In genomic region chrX:74370482-74370881, GRCh38 we compare ENCODE assay signal across 33 cellular contexts. TPM values are rescaled to one million over a fixed set of nuclear protein-coding genes. Genes with fewer than 3 reads are reported as not detected.
"Had no signal": no experiment of that assay in that cellular context is flagged by ENCODE, and none has a peak within 500 bp of the region (broad histone marks: within the 10 kb centered on the region; RNA-seq: fewer than 3 reads in every experiment).

No MANE protein-coding gene starts in this region.

- FAIRE-seq: RCC 7860 had no signal

- H3K4me3 Mint-ChIP-seq: activated CD4-positive, alpha-beta T cell treated with anti-CD3 and anti-CD28 coated beads, Interleukin-2, amount 10 ng/mL, durations not matched to agents 24 days and 14 days; activated CD8-positive, alpha-beta T cell treated with anti-CD3 and anti-CD28 coated beads, Interleukin-2, amount 10 ng/mL, durations not matched to agents 7 days and 5 days; activated naive CD4-positive, alpha-beta T cell treated with anti-CD3 and anti-CD28 coated beads, Interleukin-2, amount 50 U/mL, for 24 hours; activated naive CD8-positive, alpha-beta T cell treated with anti-CD3 and anti-CD28 coated beads, Interleukin-2, amount 10 ng/mL, durations not matched to agents 7 days and 5 days; activated T-cell treated with anti-CD3 and anti-CD28 coated beads, Interleukin-2, amount 50 U/mL, for 24 hours had no signal

- H3K9me3 Mint-ChIP-seq: activated CD4-positive, alpha-beta T cell treated with anti-CD3 and anti-CD28 coated beads, Interleukin-2, amount 10 ng/mL, durations not matched to agents 24 days and 14 days; activated naive CD4-positive, alpha-beta T cell treated with anti-CD3 and anti-CD28 coated beads, Interleukin-2, amount 50 U/mL, for 24 hours; activated naive CD8-positive, alpha-beta T cell treated with anti-CD3 and anti-CD28 coated beads, Interleukin-2, amount 10 ng/mL, durations not matched to agents 7 days and 5 days; activated T-cell treated with anti-CD3 and anti-CD28 coated beads, Interleukin-2, amount 50 U/mL, for 24 hours; activated T-helper 2 cell treated with anti-CD3 and anti-CD28 coated beads, Interferon-gamma antibody, Interleukin-2, Interleukin-4, amounts not matched to agents 10 μg/mL and 5 μg/mL and 100 μg/mL, durations not matched to agents 14 hours and 24 hours and 36 hours had no signal

- H3K4me1 ChIP-seq: ascending aorta had no signal

- H3K27ac ChIP-seq: ascending aorta, PC-9, RWPE1, WERI-Rb-1 had no signal

- H3K4me1 Mint-ChIP-seq: activated CD4-positive, alpha-beta T cell treated with anti-CD3 and anti-CD28 coated beads, Interleukin-2, amount 10 ng/mL, durations not matched to agents 24 days and 14 days; activated naive CD4-positive, alpha-beta T cell treated with anti-CD3 and anti-CD28 coated beads, Interleukin-2, amount 50 U/mL, for 24 hours; activated naive CD8-positive, alpha-beta T cell treated with anti-CD3 and anti-CD28 coated beads, Interleukin-2, amount 10 ng/mL, durations not matched to agents 7 days and 5 days had no signal

- H3K36me3 ChIP-seq: ascending aorta, WERI-Rb-1 had no signal

- H3K4me3 ChIP-seq: ascending aorta, PC-9 had no signal

- H3K27me3 Mint-ChIP-seq: activated naive CD4-positive, alpha-beta T cell treated with anti-CD3 and anti-CD28 coated beads, Interleukin-2, amount 50 U/mL, for 24 hours had no signal

- H3K36me3 Mint-ChIP-seq: activated naive CD4-positive, alpha-beta T cell treated with anti-CD3 and anti-CD28 coated beads, Interleukin-2, amount 50 U/mL, for 24 hours; activated naive CD8-positive, alpha-beta T cell treated with anti-CD3 and anti-CD28 coated beads, Interleukin-2, amount 10 ng/mL, durations not matched to agents 7 days and 5 days had no signal

- H3K9me3 ChIP-seq: ascending aorta had no signal

- ATAC-seq: activated CD8-positive, alpha-beta T cell treated with anti-CD3 and anti-CD28 coated beads, Interleukin-2, amount 10 ng/mL, durations not matched to agents 7 days and 5 days; Right ventricle myocardium inferior had no signal

- H3K27me3 ChIP-seq: ascending aorta had no signal

- DNase-seq: activated CD4-positive, alpha-beta T cell treated with anti-CD3 and anti-CD28 coated beads, Interleukin-2, amount 10 ng/mL, durations not matched to agents 24 days and 14 days; activated CD4-positive, alpha-beta T cell treated with anti-CD3 and anti-CD28 coated beads, Interleukin-2, amount 50 U/mL, for 48 hours; activated CD4-positive, CD25-positive, alpha-beta regulatory T cell; activated CD8-positive, alpha-beta T cell treated with anti-CD3 and anti-CD28 coated beads, Interleukin-2, amount 10 ng/mL, durations not matched to agents 7 days and 5 days; activated gamma-delta T cell; activated naive CD4-positive, alpha-beta T cell treated with Interleukin-2 at 50 U/mL for 16 hours; activated naive CD8-positive, alpha-beta T cell treated with anti-CD3 and anti-CD28 coated beads, Interleukin-2, amount 10 ng/mL, durations not matched to agents 7 days and 5 days; activated T-cell treated with anti-CD3 and anti-CD28 coated beads, Interleukin-2, amount 50 U/mL, for 24 hours; amygdala; NCI-H1092 treated with DMSO at 0.1 percent for 48 hours; NCI-H1417; NCI-H146; NCI-H187; NCI-H2029 treated with DMSO at 0.1 percent for 48 hours; NCI-H2107; NCI-H2171; NCI-H510A; NCI-H526; NCI-H748 treated with DMSO at 0.1 percent for 48 hours; NK-92 treated with Interleukin-12 subunit alpha and Interleukin-12 subunit beta, amount 100 ng/mL, for 24 hours; PC-9; SW 1271; T-helper 1 cell; T-helper 2 cell; T-helper 9 cell; WERI-Rb-1 had no signal

- H3K27ac Mint-ChIP-seq: activated CD4-positive, alpha-beta T cell treated with anti-CD3 and anti-CD28 coated beads, Interleukin-2, amount 10 ng/mL, durations not matched to agents 24 days and 14 days; activated CD8-positive, alpha-beta T cell treated with anti-CD3 and anti-CD28 coated beads, Interleukin-2, amount 10 ng/mL, durations not matched to agents 7 days and 5 days; activated naive CD4-positive, alpha-beta T cell treated with anti-CD3 and anti-CD28 coated beads, Interleukin-2, amount 50 U/mL, for 24 hours; activated naive CD8-positive, alpha-beta T cell treated with anti-CD3 and anti-CD28 coated beads, Interleukin-2, amount 10 ng/mL, durations not matched to agents 7 days and 5 days; activated T-cell treated with anti-CD3 and anti-CD28 coated beads, Interleukin-2, amount 50 U/mL, for 24 hours; activated T-helper 2 cell treated with anti-CD3 and anti-CD28 coated beads, Interferon-gamma antibody, Interleukin-2, Interleukin-4, amounts not matched to agents 10 μg/mL and 5 μg/mL and 100 μg/mL, durations not matched to agents 14 hours and 24 hours and 36 hours had no signal

RNA-seq across cellular contexts. Expression of gene SLC16A2, which starts 50.8 kb away (rescaled TPM):
- total RNA-seq: activated CD8-positive, alpha-beta T cell treated with anti-CD3 and anti-CD28 coated beads, Interleukin-2, amount 10 ng/mL, durations not matched to agents 7 days and 5 days; OCI-LY7; PC-9 had no signal
